ENCODE assay signal across 8 cellular contexts in the genomic region with DNA sequence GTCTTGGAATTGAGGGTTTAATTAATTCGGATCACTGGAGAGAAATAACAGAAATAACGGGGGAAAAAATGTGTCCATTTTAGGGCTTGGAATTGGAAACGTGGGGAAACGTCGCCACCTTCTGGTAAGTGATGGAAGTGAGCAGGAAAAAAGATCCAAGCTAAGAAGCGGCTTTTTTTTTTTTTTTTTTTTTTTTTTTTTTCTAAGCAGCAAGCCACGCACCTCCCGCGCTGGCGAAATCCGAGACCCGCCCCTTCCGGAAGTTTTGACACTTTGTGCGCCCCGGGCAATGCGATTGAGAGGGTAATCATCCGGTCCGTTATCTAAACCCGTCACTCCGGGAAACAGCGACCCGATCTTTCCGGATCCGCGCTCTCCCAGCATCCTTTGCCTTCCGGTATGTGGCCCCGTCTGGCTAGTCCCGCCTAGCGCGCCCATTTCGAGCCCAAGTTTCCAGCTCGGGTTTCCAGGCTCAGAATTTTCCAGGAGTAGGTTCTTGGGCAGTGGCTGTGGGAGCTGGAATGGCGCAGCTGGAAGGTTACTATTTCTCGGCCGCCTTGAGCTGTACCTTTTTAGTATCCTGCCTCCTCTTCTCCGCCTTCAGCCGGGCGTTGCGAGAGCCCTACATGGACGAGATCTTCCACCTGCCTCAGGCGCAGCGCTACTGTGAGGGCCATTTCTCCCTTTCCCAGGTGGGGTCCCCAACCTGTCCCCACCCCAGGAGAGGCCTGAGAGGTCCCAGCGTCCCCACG. TPM values are rescaled to one million over a fixed set of nuclear protein-coding genes. Genes with fewer than 3 reads are reported as not detected.
DNase-seq lines count a peak whose midpoint lies in the region; ATAC-seq and TF ChIP-seq lines count a peak whose summit lies in the region.

A gene with protein sequence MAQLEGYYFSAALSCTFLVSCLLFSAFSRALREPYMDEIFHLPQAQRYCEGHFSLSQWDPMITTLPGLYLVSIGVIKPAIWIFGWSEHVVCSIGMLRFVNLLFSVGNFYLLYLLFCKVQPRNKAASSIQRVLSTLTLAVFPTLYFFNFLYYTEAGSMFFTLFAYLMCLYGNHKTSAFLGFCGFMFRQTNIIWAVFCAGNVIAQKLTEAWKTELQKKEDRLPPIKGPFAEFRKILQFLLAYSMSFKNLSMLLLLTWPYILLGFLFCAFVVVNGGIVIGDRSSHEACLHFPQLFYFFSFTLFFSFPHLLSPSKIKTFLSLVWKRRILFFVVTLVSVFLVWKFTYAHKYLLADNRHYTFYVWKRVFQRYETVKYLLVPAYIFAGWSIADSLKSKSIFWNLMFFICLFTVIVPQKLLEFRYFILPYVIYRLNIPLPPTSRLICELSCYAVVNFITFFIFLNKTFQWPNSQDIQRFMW (plus strand): TSS at position 418 of the 752 bp plus-strand sequence. CDS start 104 bp downstream, at position 522.

- H3K27me3 ChIP-seq in DND-41 (ENCODE audit: insufficient read depth, low read length, poor library complexity) (no peaks in the 10 kb centered on the region), KMS-11 (ENCODE audit: insufficient read depth, low read depth) (no peaks in the 10 kb centered on the region), Peyer's patch (no peaks in the 10 kb centered on the region), esophagus muscularis mucosa (no peaks in the 10 kb centered on the region), muscle layer of duodenum (ENCODE audit: low read depth, low read length) (no peaks in the 10 kb centered on the region)

- peak within 1 kb of the TSS; percentile 84 for H3K27ac ChIP-seq in DND-41 (ENCODE audit: low read length)
- peak within 1 kb of the TSS; percentile 58 for H3K27ac ChIP-seq in KMS-11
- H3K27ac ChIP-seq in Peyer's patch: peak within 1 kb of the TSS; percentile 82 to 85 (median 84)
- H3K27ac ChIP-seq in esophagus muscularis mucosa (replicated peaks in 1 of 4): peak within 1 kb of the TSS; percentile 81 to 91 (median 88)
- H3K27ac ChIP-seq in muscle layer of duodenum (ENCODE audit: low read length): peak within 1 kb of the TSS; percentile 82

- ATAC-seq in DND-41 (ENCODE audit: insufficient read depth, low read depth) (peak; percentile 100), GM21737 (IDR thresholded peaks at IDR 0.05; ENCODE audit: unreplicated experiment) (peak; percentile 100)

- H2AFZ ChIP-seq in DND-41 (ENCODE audit: low read depth, low read length): peak within 1 kb of the TSS; percentile 93
- peak within 1 kb of the TSS; percentile 93 for H2AFZ ChIP-seq in KMS-11 (ENCODE audit: low read depth)

- DNase-seq in DND-41 (peak; percentile 97), Peyer's patch (peak; percentile 93 to 98 (median 94)), esophagus muscularis mucosa (ENCODE audit: extremely low spot score) (peak; percentile 99)
- DNase-seq in activated T-cell treated with anti-CD3 and anti-CD28 coated beads, Interleukin-2, amount 50 U/mL, for 48 hours: peak; percentile 95 to 97
- peak; percentile 94 to 96 for DNase-seq in stimulated activated CD8-positive, alpha-beta memory T cell treated with anti-CD3 and anti-CD28 coated beads, Interleukin-7, amount 100 ng/mL, for 4 hours (ENCODE audit: low read depth in 2 of 2)

- H3K36me3 ChIP-seq in DND-41 (ENCODE audit: insufficient read depth, low read length) (peaks cover 12% of the 10 kb centered on the region; the same call in 1 of the 2 replicates), KMS-11 (ENCODE audit: insufficient read depth) (no peaks in the 10 kb centered on the region), Peyer's patch (no peaks in the 10 kb centered on the region), esophagus muscularis mucosa (peaks cover 0 to 9% (median 0%) of the 10 kb centered on the region in 4 donors), muscle layer of duodenum (ENCODE audit: control insufficient read depth in 1 of 2, insufficient read depth in 2 of 2, low read length in 2 of 2) (peaks cover 0 to 7% of the 10 kb centered on the region in 2 donors)

- no peak for TF ChIP-seq EP300 in esophagus muscularis mucosa (IDR thresholded peaks at IDR 0.05)

- peak in 1 of 2 donors; percentile 19 for TF ChIP-seq POLR2A in Peyer's patch (IDR thresholded peaks at IDR 0.05)
- TF ChIP-seq POLR2A in esophagus muscularis mucosa (IDR thresholded peaks at IDR 0.05; ENCODE audit: low read depth): no peak

- H3K79me2 ChIP-seq in DND-41 (ENCODE audit: insufficient read depth, low read length) (peaks cover 20% of the 10 kb centered on the region), KMS-11 (ENCODE audit: insufficient read depth, low read depth) (0 out of 2 replicates have a peak, but pooled peaks cover 8% of the 10 kb centered on the region)

- intact Hi-C loops in esophagus muscularis mucosa (cut with DNase I): no loop called here

- H3K9ac ChIP-seq in DND-41 (ENCODE audit: low read depth, low read length) (peak within 1 kb of the TSS; percentile 76), KMS-11 (peak within 1 kb of the TSS; percentile 85)

- H3K9me3 ChIP-seq in DND-41 (ENCODE audit: insufficient read depth, low read length, severe bottlenecking) (no peaks in the 10 kb centered on the region), Peyer's patch (no peaks in the 10 kb centered on the region), esophagus muscularis mucosa (no peaks in the 10 kb centered on the region), muscle layer of duodenum (ENCODE audit: control insufficient read depth in 1 of 2, low read length in 2 of 2) (no peaks in the 10 kb centered on the region)

- H4K20me1 ChIP-seq in DND-41 (ENCODE audit: insufficient read depth, low read length): no peaks in the 10 kb centered on the region
- H4K20me1 ChIP-seq in KMS-11 (ENCODE audit: insufficient read depth): no peaks in the 10 kb centered on the region

- H3K4me3 ChIP-seq in DND-41 (ENCODE audit: low read depth in 1 of 2, low read length in 2 of 2) (peak within 1 kb of the TSS; percentile 75 to 83), KMS-11 (IDR thresholded peaks at IDR 0.05; ENCODE audit: insufficient read depth, low read depth, low read length) (no peak within 1 kb of the TSS), Peyer's patch (peak within 1 kb of the TSS; percentile 61 to 84 (median 72)), esophagus muscularis mucosa (peak within 1 kb of the TSS; percentile 72 to 82 (median 78)), muscle layer of duodenum (ENCODE audit: low read depth in 1 of 2, low read length in 2 of 2) (peak within 1 kb of the TSS; percentile 76 to 78)

- TF ChIP-seq CTCF in DND-41 (IDR thresholded peaks at IDR 0.05; ENCODE audit: borderline replicate concordance, extremely low read depth, low read length, poor library complexity, severe bottlenecking): peak; percentile 73
- peak; percentile 76 for TF ChIP-seq CTCF in KMS-11 (conservative IDR thresholded peaks at IDR 0.05; ENCODE audit: low read depth, low read length)
- peak; percentile 48 to 83 (median 74) for TF ChIP-seq CTCF in Peyer's patch (IDR thresholded peaks at IDR 0.05)
- TF ChIP-seq CTCF in esophagus muscularis mucosa (IDR thresholded peaks at IDR 0.05): peak; percentile 70 to 72 (median 71)

- WGBS in esophagus muscularis mucosa: under 1% methylated on average over 36 of the region's 44 CpGs

- H3K4me2 ChIP-seq in DND-41 (ENCODE audit: insufficient read depth, low read length) (peak within 1 kb of the TSS; percentile 70), KMS-11 (peak within 1 kb of the TSS; percentile 90)

- peaks cover 31% of the 10 kb centered on the region for H3K4me1 ChIP-seq in DND-41 (ENCODE audit: insufficient read depth, low read length)
- peaks cover 24% of the 10 kb centered on the region for H3K4me1 ChIP-seq in KMS-11 (ENCODE audit: low read depth, poor library complexity, severe bottlenecking)
- peaks cover 0 to 7% (median 2%) of the 10 kb centered on the region in 4 donors for H3K4me1 ChIP-seq in Peyer's patch
- peaks cover 11 to 21% (median 20%) of the 10 kb centered on the region in 4 donors for H3K4me1 ChIP-seq in esophagus muscularis mucosa
- peaks cover 4 to 11% of the 10 kb centered on the region in 2 donors for H3K4me1 ChIP-seq in muscle layer of duodenum (ENCODE audit: control insufficient read depth in 1 of 2, insufficient read depth in 2 of 2, low read length in 2 of 2)

RNA-seq across cellular contexts. Expression of the gene that starts here (rescaled TPM):
- total RNA-seq in Peyer's patch (1 to 10 TPM; 3.3 to 6.7 (median 5.8) TPM), esophagus muscularis mucosa (1 to 10 TPM; 3.8 to 8.7 (median 5.1) TPM)
